Comparison of ENCODE assay signal across 8 cellular contexts in genomic region chr2:200864206-200864976, GRCh38. TPM values are rescaled to one million over a fixed set of nuclear protein-coding genes. Genes with fewer than 3 reads are reported as not detected.
DNase-seq lines count a peak whose midpoint lies in the region; ATAC-seq and TF ChIP-seq lines count a peak whose summit lies in the region.

TSS of gene CLK1 (minus strand) at chr2:200864658. CDS start at chr2:200861862, 2,796 bp downstream.

- H3K9me3 Mint-ChIP-seq in activated naive CD4-positive, alpha-beta T cell treated with anti-CD3 and anti-CD28 coated beads, Interleukin-2, amount 50 U/mL, for 24 hours: no peaks in the 10 kb centered on the region

- no peaks in the 10 kb centered on the region for H3K9me3 ChIP-seq in suprapubic skin

- H3K27me3 Mint-ChIP-seq in activated naive CD4-positive, alpha-beta T cell treated with anti-CD3 and anti-CD28 coated beads, Interleukin-2, amount 50 U/mL, for 24 hours: no peaks in the 10 kb centered on the region

- H3K4me3 ChIP-seq in suprapubic skin: peak within 1 kb of the TSS; percentile 94

- H3K27ac Mint-ChIP-seq in activated naive CD4-positive, alpha-beta T cell treated with anti-CD3 and anti-CD28 coated beads, Interleukin-2, amount 50 U/mL, for 24 hours: peak within 1 kb of the TSS; percentile 99

- TF ChIP-seq POLR2A in suprapubic skin (IDR thresholded peaks at IDR 0.05): peak; percentile 97 to 100

- peaks cover 7% of the 10 kb centered on the region for H3K36me3 ChIP-seq in suprapubic skin

- ATAC-seq in HG02623 (IDR thresholded peaks at IDR 0.05; ENCODE audit: unreplicated experiment): peak; percentile 82
- ATAC-seq in SK-N-SH treated with all-trans-retinoic acid at 6 μM for 48 hours: peak; percentile 85

- H3K4me3 Mint-ChIP-seq in activated naive CD4-positive, alpha-beta T cell treated with anti-CD3 and anti-CD28 coated beads, Interleukin-2, amount 50 U/mL, for 24 hours: peak within 1 kb of the TSS; percentile 99

- under 1% methylated on average over 77 of the region's 82 CpGs for WGBS in suprapubic skin

- no peak for TF ChIP-seq CTCF in GM10266 (IDR thresholded peaks at IDR 0.05; ENCODE audit: control insufficient read depth, insufficient read depth, low read depth, missing control alignments)
- no peak for TF ChIP-seq CTCF in suprapubic skin (IDR thresholded peaks at IDR 0.05)

- H3K4me1 ChIP-seq in suprapubic skin: peaks cover 39% of the 10 kb centered on the region

- no peak for TF ChIP-seq EP300 in suprapubic skin (IDR thresholded peaks at IDR 0.05)

- peak within 1 kb of the TSS; percentile 100 for H3K27ac ChIP-seq in suprapubic skin

- DNase-seq in GM10266 (ENCODE audit: extremely low spot score) (peak; percentile 91), NCI-H1092 treated with DMSO at 0.1 percent for 48 hours (lab: John Stamatoyannopoulos, UW) (peak; percentile 79), globus pallidus (ENCODE audit: low spot score) (peak; percentile 95), occipital lobe (lab: John Stamatoyannopoulos, UW) (peak; percentile 93), suprapubic skin (ENCODE audit: low spot score in 2 of 2) (peak; percentile 97 to 98)

- peaks cover 33% of the 10 kb centered on the region for H3K4me1 Mint-ChIP-seq in activated naive CD4-positive, alpha-beta T cell treated with anti-CD3 and anti-CD28 coated beads, Interleukin-2, amount 50 U/mL, for 24 hours

- no peaks in the 10 kb centered on the region for H3K27me3 ChIP-seq in suprapubic skin

- H3K36me3 Mint-ChIP-seq in activated naive CD4-positive, alpha-beta T cell treated with anti-CD3 and anti-CD28 coated beads, Interleukin-2, amount 50 U/mL, for 24 hours: peaks cover 24% of the 10 kb centered on the region

TF ChIP-seq in SK-N-SH treated with all-trans-retinoic acid at 6 μM for 48 hours, 23 proteins besides CTCF, POLR2A, EP300 and RAD21:
- TF ChIP-seq ZFP3 (CRISPR knock-in tag; IDR thresholded peaks at IDR 0.05): 0 out of 2 replicates have a peak, but pooled peaks have one; percentile 38
- peak; percentile 51; the same call in 1 of the 2 replicates for TF ChIP-seq TOX (CRISPR knock-in tag; IDR thresholded peaks at IDR 0.05; ENCODE audit: borderline replicate concordance)
- TF ChIP-seq PATZ1 (CRISPR knock-in tag; IDR thresholded peaks at IDR 0.05; ENCODE audit: borderline replicate concordance): no peak
- TF ChIP-seq ZNF70 (CRISPR knock-in tag; IDR thresholded peaks at IDR 0.05): no peak
- TF ChIP-seq ZNF565 (CRISPR knock-in tag; conservative IDR thresholded peaks at IDR 0.05; ENCODE audit: low read depth): no peak; the same call in 1 of the 2 replicates
- TF ChIP-seq RARB (CRISPR knock-in tag; IDR thresholded peaks at IDR 0.05): peak; percentile 10; the same call in 1 of the 2 replicates
- TF ChIP-seq POU6F1 (CRISPR knock-in tag; IDR thresholded peaks at IDR 0.05; ENCODE audit: borderline replicate concordance, low read depth): no peak
- TF ChIP-seq ESRRG (CRISPR knock-in tag; IDR thresholded peaks at IDR 0.05): no peak

RNA-seq across cellular contexts. Expression of gene CLK1, which starts in this region (rescaled TPM):
- 244 TPM for total RNA-seq in occipital lobe
- 100 to 1,000 TPM in 3 of 4 donors, 10 to 100 TPM in 1; 61.0 to 394 (median 130) TPM for total RNA-seq in suprapubic skin

Comparison
In these comparisons a context has a peak if more than half of its experiments do, and no peak if none do; other contexts are left out.
1. Peak in every context shown above with its lines: DNase-seq, ATAC-seq, H3K4me3 ChIP-seq and H3K27ac ChIP-seq.